11 cellular contexts compared by ENCODE assay signal in genomic region chr12:4997939-4998338, GRCh38. TPM values are rescaled to one million over a fixed set of nuclear protein-coding genes. Genes with fewer than 3 reads are reported as not detected.
A peak's percentile ranks its signal among the peaks of the same experiment; 100 is the strongest.
DNase-seq lines count a peak whose midpoint lies in the region; ATAC-seq and TF ChIP-seq lines count a peak whose summit lies in the region.
"Had no signal": no experiment of that assay in that cellular context is flagged by ENCODE, and none has a peak within 500 bp of the region (broad histone marks: within the 10 kb centered on the region; RNA-seq: fewer than 3 reads in every experiment).

No MANE protein-coding gene starts in this region.

- H3K36me3 ChIP-seq in PC-3 (ENCODE audit: low read depth, low read length): no peaks in the 10 kb centered on the region
- H3K36me3 ChIP-seq: prostate gland had no signal

- no peaks in the 10 kb centered on the region for H3K4me1 Mint-ChIP-seq in T-helper 2 cell treated with Interferon-gamma antibody and Interleukin-4, amounts not matched to agents 5 μg/mL and 100 μg/mL, for 36 hours (ENCODE audit: low read depth)
- H3K4me1 Mint-ChIP-seq: activated CD4-positive, alpha-beta memory T cell treated with anti-CD3 and anti-CD28 coated beads, Interleukin-2, amount 10 ng/mL, durations not matched to agents 7 days and 5 days had no signal

- H3K27ac Mint-ChIP-seq in T-helper 2 cell treated with Interferon-gamma antibody and Interleukin-4, amounts not matched to agents 5 μg/mL and 100 μg/mL, for 36 hours: no peak overlapping the region
- H3K27ac Mint-ChIP-seq: activated CD4-positive, alpha-beta memory T cell treated with anti-CD3 and anti-CD28 coated beads, Interleukin-2, amount 10 ng/mL, durations not matched to agents 7 days and 5 days had no signal

- no peak overlapping the region for H3K9ac ChIP-seq in PC-3 (ENCODE audit: low read length)

- no peaks in the 10 kb centered on the region for H3K79me2 ChIP-seq in PC-3 (ENCODE audit: low read length)

- H3K27me3 Mint-ChIP-seq in T-helper 2 cell treated with Interferon-gamma antibody and Interleukin-4, amounts not matched to agents 5 μg/mL and 100 μg/mL, for 36 hours (ENCODE audit: low read depth): peaks cover 2% of the 10 kb centered on the region

- H3K27ac ChIP-seq in PC-3 (ENCODE audit: low read length) (no peak overlapping the region), epithelial cell of prostate (no peak overlapping the region)
- H3K27ac ChIP-seq: prostate gland had no signal

- H3K4me3 ChIP-seq in PC-3 (ENCODE audit: low read length): no peak overlapping the region
- H3K4me3 ChIP-seq: prostate gland had no signal

- ATAC-seq in PC-3: peak; percentile 57; the same call in 1 of the 2 replicates
- ATAC-seq in HG02870 (IDR thresholded peaks at IDR 0.05; ENCODE audit: unreplicated experiment): no peak

- H3K9me3 ChIP-seq in PC-3 (ENCODE audit: low read length): no peaks in the 10 kb centered on the region
- H3K9me3 ChIP-seq: prostate gland had no signal

- POLR2A ChIA-PET in PC-3 (lab: Charles Lee; ENCODE audit: unreplicated experiment): no interaction called here

- in situ Hi-C loops in Caki2 (cut with HindIII; ENCODE audit: low pct_unique_long_range_greater_than_20kb, low sequenced_read_pairs): no loop called here

- H3K9me3 Mint-ChIP-seq in T-helper 2 cell treated with Interferon-gamma antibody and Interleukin-4, amounts not matched to agents 5 μg/mL and 100 μg/mL, for 36 hours: no peaks in the 10 kb centered on the region
- H3K9me3 Mint-ChIP-seq: activated CD4-positive, alpha-beta memory T cell treated with anti-CD3 and anti-CD28 coated beads, Interleukin-2, amount 10 ng/mL, durations not matched to agents 7 days and 5 days had no signal

- no peaks in the 10 kb centered on the region for H3K27me3 ChIP-seq in PC-3 (ENCODE audit: low read length)

- H3K9me2 ChIP-seq in PC-3 (replicated peaks; ENCODE audit: low read length): no peaks in the 10 kb centered on the region

- no peaks in the 10 kb centered on the region for H4K20me1 ChIP-seq in PC-3 (ENCODE audit: low read length)

- H2AFZ ChIP-seq in PC-3 (ENCODE audit: low read length): no peak overlapping the region

- no peaks in the 10 kb centered on the region for H3F3A ChIP-seq in PC-3 (ENCODE audit: low read length, unreplicated experiment)

- CTCF ChIA-PET in PC-3 (lab: Charles Lee): no interaction called here

- no peaks in the 10 kb centered on the region for H3K4me1 ChIP-seq in PC-3 (ENCODE audit: insufficient read depth, low read length)
- H3K4me1 ChIP-seq: prostate gland had no signal

- H3K4me2 ChIP-seq in PC-3 (ENCODE audit: low read length): peak overlapping the region; percentile 10; the same call in 1 of the 2 replicates

- no TSS peak for BruUV-seq in PC-3 (replicated peaks; lab: Mats Ljungman, UMichigan)

- no peak overlapping the region for H3K4me3 Mint-ChIP-seq in T-helper 2 cell treated with Interferon-gamma antibody and Interleukin-4, amounts not matched to agents 5 μg/mL and 100 μg/mL, for 36 hours
- H3K4me3 Mint-ChIP-seq: activated CD4-positive, alpha-beta memory T cell treated with anti-CD3 and anti-CD28 coated beads, Interleukin-2, amount 10 ng/mL, durations not matched to agents 7 days and 5 days had no signal

- intact Hi-C loops in PC-3 (cut with micrococcal nuclease): no loop called here

- TF ChIP-seq CTCF in PC-3 (conservative IDR thresholded peaks at IDR 0.05; ENCODE audit: low read depth, low read length): no peak

- peak; percentile 45 for DNase-seq in Caki2 (ENCODE audit: low read depth)
- peak; percentile 59 for DNase-seq in PC-3
- DNase-seq in epithelial cell of prostate (ENCODE audit: low read depth, low spot score): peak; percentile 44
- DNase-seq in nucleus accumbens (lab: John Stamatoyannopoulos, UW): peak in 33 of 56 donors; percentile 7 to 81 (median 39)
- no peak for DNase-seq in T-helper 2 cell treated with Interferon-gamma antibody and Interleukin-4, amounts not matched to agents 5 μg/mL and 100 μg/mL, for 36 hours (ENCODE audit: low spot score)
- DNase-seq in DMS79 treated with DMSO at 0.1 percent for 48 hours (lab: John Stamatoyannopoulos, UW): no peak
- DNase-seq in stimulated activated CD4-positive, alpha-beta T cell treated with anti-CD3 and anti-CD28 coated beads, Interleukin-4, amount 100 ng/mL, for 24 hours: no peak
- DNase-seq: activated CD4-positive, alpha-beta memory T cell treated with anti-CD3 and anti-CD28 coated beads, Interleukin-2, amount 10 ng/mL, durations not matched to agents 7 days and 5 days; NCI-H526 treated with DMSO at 0.1 percent for 48 hours had no signal

- no peaks in the 10 kb centered on the region for H3K36me3 Mint-ChIP-seq in T-helper 2 cell treated with Interferon-gamma antibody and Interleukin-4, amounts not matched to agents 5 μg/mL and 100 μg/mL, for 36 hours (ENCODE audit: low read depth)

RNA-seq across cellular contexts. Expression of gene KCNA5, which starts 45.7 kb away (rescaled TPM):
- not detected in 2 replicates for total RNA-seq in Caki2 (2014; rRNA removed; shearing (Covaris generic); ENCODE audit: low replicate concordance)
- total RNA-seq in PC-3 (2014; rRNA removed): not detected in 2 replicates
- total RNA-seq: activated CD4-positive, alpha-beta memory T cell treated with anti-CD3 and anti-CD28 coated beads, Interleukin-2, amount 10 ng/mL, durations not matched to agents 7 days and 5 days had no signal

Comparison
In these comparisons a context has a peak if more than half of its experiments do, and no peak if none do; other contexts are left out.
1. DNase-seq: peak in Caki2 (single experiment), PC-3 (single experiment), epithelial cell of prostate (single experiment) and nucleus accumbens (33 of 56); none in T-helper 2 cell treated with Interferon-gamma antibody and Interleukin-4, amounts not matched to agents 5 μg/mL and 100 μg/mL, for 36 hours (single experiment), DMS79 treated with DMSO at 0.1 percent for 48 hours (single experiment) and stimulated activated CD4-positive, alpha-beta T cell treated with anti-CD3 and anti-CD28 coated beads, Interleukin-4, amount 100 ng/mL, for 24 hours (single experiment).